ENCODE assay signal across 1 cellular context in the genomic region with DNA sequence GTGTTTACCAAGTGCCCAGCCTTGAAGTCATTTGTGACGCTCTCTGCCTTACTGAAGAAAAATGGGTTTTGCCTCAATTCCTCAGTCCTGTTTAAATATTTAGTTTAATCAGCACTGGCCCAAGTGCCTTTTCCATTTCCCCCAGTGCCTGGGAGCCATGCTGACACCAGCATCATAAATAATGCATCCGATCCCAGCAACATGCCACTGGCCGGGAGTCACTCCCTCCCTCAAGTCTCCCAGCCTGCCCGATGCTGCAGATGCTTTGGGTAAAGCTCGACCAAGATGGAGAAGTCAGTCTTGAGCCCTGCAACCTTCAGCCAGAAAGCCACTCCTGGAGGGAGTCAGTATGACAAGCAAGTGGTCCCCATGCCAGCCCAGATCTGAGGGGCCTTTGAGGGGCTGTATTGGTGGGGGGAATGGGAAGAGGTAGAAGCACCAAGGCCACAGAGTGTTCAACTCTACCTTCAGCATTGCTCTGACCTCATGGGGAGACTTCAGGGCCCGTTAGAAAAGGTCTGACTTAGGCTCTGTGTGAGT.
TF ChIP-seq lines count a peak whose summit lies in the region.

No MANE protein-coding gene starts in this region.

TF ChIP-seq in GM23338, 12 proteins besides CTCF, POLR2A, EP300 and RAD21 (continued from another document):
- TF ChIP-seq REST (IDR thresholded peaks at IDR 0.05; ENCODE audit: unreplicated experiment) (no peak), JUNB (IDR thresholded peaks at IDR 0.05; ENCODE audit: unreplicated experiment) (no peak)
